ENCODE assay signal across 11 cellular contexts in the genomic region with DNA sequence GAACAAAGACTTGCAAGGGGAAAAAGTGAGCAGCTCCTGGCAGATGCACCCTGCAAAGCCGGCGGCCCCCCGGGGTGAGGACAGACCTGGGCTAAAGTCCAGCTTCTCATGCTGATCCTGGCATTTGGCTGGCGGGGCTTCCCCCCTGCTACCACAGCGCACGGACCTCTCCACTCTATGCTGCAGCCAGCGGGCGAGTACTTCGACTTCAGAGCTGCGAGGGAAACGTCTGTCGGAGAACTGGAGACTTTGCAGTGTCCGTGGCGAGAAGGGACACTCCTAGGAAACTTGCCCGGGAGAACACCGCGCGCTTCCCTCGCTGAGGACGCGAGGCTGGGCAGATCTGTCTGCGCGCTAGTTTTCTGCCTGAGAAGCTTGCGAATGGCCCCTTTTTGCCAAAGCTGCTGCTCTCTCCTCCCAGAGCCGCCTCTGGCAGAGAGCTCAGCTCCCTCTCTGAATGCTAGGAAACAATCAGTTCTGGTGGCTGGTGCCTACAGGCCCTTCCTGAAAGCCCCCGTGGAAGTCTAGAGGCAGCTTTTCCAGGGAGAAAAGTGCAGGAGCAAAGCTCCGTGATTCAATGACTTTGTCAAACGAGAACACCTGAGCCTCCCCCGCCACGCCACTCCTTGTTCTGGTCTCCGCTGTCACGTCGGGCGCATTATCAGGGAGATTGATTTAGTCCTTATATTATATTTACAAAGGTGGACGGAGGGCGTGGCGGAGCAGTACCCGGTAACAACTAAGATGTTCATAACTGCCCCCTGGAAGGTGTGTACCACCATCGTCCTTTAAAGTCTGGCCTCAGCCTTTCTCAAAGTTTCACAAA.
DNase-seq lines count a peak whose midpoint lies in the region; ATAC-seq and TF ChIP-seq lines count a peak whose summit lies in the region.
"Had no signal": no experiment of that assay in that cellular context is flagged by ENCODE, and none has a peak within 500 bp of the region (broad histone marks: within the 10 kb centered on the region; RNA-seq: fewer than 3 reads in every experiment).

No MANE protein-coding gene starts in this region.

- H3K27ac Mint-ChIP-seq in brain: peak overlapping the region in 4 of 5 experiments; percentile 33 to 82 (median 49)
- no peak overlapping the region for H3K27ac Mint-ChIP-seq in activated CD8-positive, alpha-beta T cell treated with anti-CD3 and anti-CD28 coated beads for 36 hours
- H3K27ac Mint-ChIP-seq: activated T-cell treated with anti-CD3 and anti-CD28 coated beads, Interleukin-2, amount 50 U/mL, for 24 hours had no signal

- H3K4me1 Mint-ChIP-seq in brain: peaks cover 16% of the 10 kb centered on the region
- no peaks in the 10 kb centered on the region for H3K4me1 Mint-ChIP-seq in activated CD8-positive, alpha-beta T cell treated with anti-CD3 and anti-CD28 coated beads for 36 hours (ENCODE audit: low read depth)

- POLR2A ChIA-PET in activated CD8-positive, alpha-beta T cell treated with anti-CD3 and anti-CD28 coated beads for 36 hours (lab: Charles Lee): no interaction called here

- intact Hi-C loops in sciatic nerve (cut with DNase I): no loop called here
- intact Hi-C loops in activated CD8-positive, alpha-beta T cell treated with anti-CD3 and anti-CD28 coated beads for 36 hours (cut with micrococcal nuclease): no loop called here

- H3K9me3 Mint-ChIP-seq in brain: no peaks in the 10 kb centered on the region
- H3K9me3 Mint-ChIP-seq in activated CD8-positive, alpha-beta T cell treated with anti-CD3 and anti-CD28 coated beads for 36 hours: peaks cover 1% of the 10 kb centered on the region

- H3K27me3 Mint-ChIP-seq in brain: peaks cover 16% of the 10 kb centered on the region
- H3K27me3 Mint-ChIP-seq in activated CD8-positive, alpha-beta T cell treated with anti-CD3 and anti-CD28 coated beads for 36 hours: peaks cover 3% of the 10 kb centered on the region

- DNase-seq in NCI-H1092 (lab: John Stamatoyannopoulos, UW) (peak; percentile 17), iris pigment epithelial cell (ENCODE audit: low read depth) (peak; percentile 45), sciatic nerve (ENCODE audit: low spot score) (no peak)
- no peak for DNase-seq in activated CD8-positive, alpha-beta T cell treated with anti-CD3 and anti-CD28 coated beads for 36 hours
- DNase-seq: activated T-cell treated with anti-CD3 and anti-CD28 coated beads, Interleukin-2, amount 50 U/mL, for 24 hours; central memory CD4-positive, alpha-beta T cell; NK-92 treated with Interleukin-12 subunit alpha and Interleukin-12 subunit beta, amount 100 ng/mL, for 24 hours; occipital lobe had no signal

- H3K36me3 Mint-ChIP-seq in brain: no peaks in the 10 kb centered on the region
- no peaks in the 10 kb centered on the region for H3K36me3 Mint-ChIP-seq in activated CD8-positive, alpha-beta T cell treated with anti-CD3 and anti-CD28 coated beads for 36 hours (ENCODE audit: low read depth)

- CTCF ChIA-PET in activated CD8-positive, alpha-beta T cell treated with anti-CD3 and anti-CD28 coated beads for 36 hours (lab: Charles Lee): no interaction called here

- H3K4me3 Mint-ChIP-seq in brain: peak overlapping the region; percentile 68 to 84 (median 83)
- no peak overlapping the region for H3K4me3 Mint-ChIP-seq in activated CD8-positive, alpha-beta T cell treated with anti-CD3 and anti-CD28 coated beads for 36 hours
- H3K4me3 Mint-ChIP-seq: activated T-cell treated with anti-CD3 and anti-CD28 coated beads, Interleukin-2, amount 50 U/mL, for 24 hours had no signal

- ATAC-seq in sciatic nerve: peak; percentile 30
- ATAC-seq in GM18861 (IDR thresholded peaks at IDR 0.05; ENCODE audit: unreplicated experiment): no peak
- no peak for ATAC-seq in activated CD8-positive, alpha-beta T cell treated with anti-CD3 and anti-CD28 coated beads for 36 hours
- no peak for ATAC-seq in HG03045 (IDR thresholded peaks at IDR 0.05; ENCODE audit: unreplicated experiment)

- no peak for TF ChIP-seq CTCF in brain (conservative IDR thresholded peaks at IDR 0.05)
- no peak for TF ChIP-seq CTCF in activated CD8-positive, alpha-beta T cell treated with anti-CD3 and anti-CD28 coated beads for 36 hours (IDR thresholded peaks at IDR 0.05)

Comparison
In these comparisons a context has a peak if more than half of its experiments do, and no peak if none do; other contexts are left out.
1. DNase-seq: peak in NCI-H1092 (single experiment) and iris pigment epithelial cell (single experiment); none in sciatic nerve (single experiment) and activated CD8-positive, alpha-beta T cell treated with anti-CD3 and anti-CD28 coated beads for 36 hours (single experiment).